1 cellular context compared by ENCODE assay signal in the genomic region with DNA sequence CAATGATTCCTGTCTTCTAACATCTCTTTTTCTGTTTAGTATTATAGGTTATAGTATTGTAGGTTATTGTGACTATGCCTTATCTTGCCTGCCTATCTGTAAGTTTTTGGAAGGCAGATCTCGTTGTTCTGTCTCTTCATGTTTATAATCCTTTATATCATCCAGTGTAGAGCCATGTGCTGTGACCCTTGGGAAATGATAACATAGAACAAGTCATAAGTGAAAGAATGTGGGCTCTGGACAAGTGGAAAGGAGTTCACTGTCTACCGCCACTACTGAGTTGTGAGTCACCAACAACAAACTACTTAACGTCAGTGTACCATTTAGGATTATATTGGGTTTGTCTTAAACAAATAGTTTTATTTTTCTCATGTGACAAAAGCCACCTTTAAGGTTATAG.
TF ChIP-seq lines count a peak whose summit lies in the region.

No MANE protein-coding gene starts in this region.

TF ChIP-seq in SK-N-SH, 30 proteins besides CTCF, POLR2A, EP300 and RAD21 (continued from another document):
- TF ChIP-seq, protein P1, sequence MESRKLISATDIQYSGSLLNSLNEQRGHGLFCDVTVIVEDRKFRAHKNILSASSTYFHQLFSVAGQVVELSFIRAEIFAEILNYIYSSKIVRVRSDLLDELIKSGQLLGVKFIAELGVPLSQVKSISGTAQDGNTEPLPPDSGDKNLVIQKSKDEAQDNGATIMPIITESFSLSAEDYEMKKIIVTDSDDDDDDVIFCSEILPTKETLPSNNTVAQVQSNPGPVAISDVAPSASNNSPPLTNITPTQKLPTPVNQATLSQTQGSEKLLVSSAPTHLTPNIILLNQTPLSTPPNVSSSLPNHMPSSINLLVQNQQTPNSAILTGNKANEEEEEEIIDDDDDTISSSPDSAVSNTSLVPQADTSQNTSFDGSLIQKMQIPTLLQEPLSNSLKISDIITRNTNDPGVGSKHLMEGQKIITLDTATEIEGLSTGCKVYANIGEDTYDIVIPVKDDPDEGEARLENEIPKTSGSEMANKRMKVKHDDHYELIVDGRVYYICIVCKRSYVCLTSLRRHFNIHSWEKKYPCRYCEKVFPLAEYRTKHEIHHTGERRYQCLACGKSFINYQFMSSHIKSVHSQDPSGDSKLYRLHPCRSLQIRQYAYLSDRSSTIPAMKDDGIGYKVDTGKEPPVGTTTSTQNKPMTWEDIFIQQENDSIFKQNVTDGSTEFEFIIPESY (IDR thresholded peaks at IDR 0.05; ENCODE audit: borderline replicate concordance, low read depth), result peak; percentile 83
- no peak; the same call in 1 of the 2 replicates for TF ChIP-seq TAF1 (IDR thresholded peaks at IDR 0.05; ENCODE audit: borderline replicate concordance, low read depth, low read length)
- peak; percentile 64; the same call in 1 of the 2 replicates for TF ChIP-seq MEF2A (IDR thresholded peaks at IDR 0.05; ENCODE audit: borderline replicate concordance, low read depth)
- TF ChIP-seq, protein P2, sequence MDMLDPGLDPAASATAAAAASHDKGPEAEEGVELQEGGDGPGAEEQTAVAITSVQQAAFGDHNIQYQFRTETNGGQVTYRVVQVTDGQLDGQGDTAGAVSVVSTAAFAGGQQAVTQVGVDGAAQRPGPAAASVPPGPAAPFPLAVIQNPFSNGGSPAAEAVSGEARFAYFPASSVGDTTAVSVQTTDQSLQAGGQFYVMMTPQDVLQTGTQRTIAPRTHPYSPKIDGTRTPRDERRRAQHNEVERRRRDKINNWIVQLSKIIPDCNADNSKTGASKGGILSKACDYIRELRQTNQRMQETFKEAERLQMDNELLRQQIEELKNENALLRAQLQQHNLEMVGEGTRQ (IDR thresholded peaks at IDR 0.05; ENCODE audit: borderline replicate concordance, low read depth, low read length), result no peak
- TF ChIP-seq EZH2phosphoT487 (IDR thresholded peaks at IDR 0.05; ENCODE audit: borderline replicate concordance, low read depth), result no peak
- no peak for TF ChIP-seq CHD2 (IDR thresholded peaks at IDR 0.05; ENCODE audit: low read length, partially characterized antibody)
- peak; percentile 98 for TF ChIP-seq TCF12 (IDR thresholded peaks at IDR 0.05)
- no peak for TF ChIP-seq NRF1 (IDR thresholded peaks at IDR 0.05; ENCODE audit: low read depth, low read length)
- TF ChIP-seq YY1 (IDR thresholded peaks at IDR 0.05; ENCODE audit: low read depth), result 0 out of 2 replicates have a peak, but pooled peaks have one; percentile 52
- TF ChIP-seq FOXM1 (IDR thresholded peaks at IDR 0.05; ENCODE audit: low read depth), result peak; percentile 95
- no peak for TF ChIP-seq MXI1 (IDR thresholded peaks at IDR 0.05; ENCODE audit: low read depth, low read length)
- no peak for TF ChIP-seq RCOR1 (IDR thresholded peaks at IDR 0.05; ENCODE audit: low read length)
- peak; percentile 95 for TF ChIP-seq PBX3 (IDR thresholded peaks at IDR 0.05)
- TF ChIP-seq SIN3A (IDR thresholded peaks at IDR 0.05; ENCODE audit: borderline replicate concordance, low read depth, low read length), result 0 out of 2 replicates have a peak, but pooled peaks have one; percentile 74
- peak; percentile 93 for TF ChIP-seq RXRA (IDR thresholded peaks at IDR 0.05; ENCODE audit: borderline replicate concordance, low read depth)
TF ChIP-seq in SK-N-SH: peak in this region for 16.
